Comparison of ENCODE assay signal across 18 cellular contexts in the genomic region with DNA sequence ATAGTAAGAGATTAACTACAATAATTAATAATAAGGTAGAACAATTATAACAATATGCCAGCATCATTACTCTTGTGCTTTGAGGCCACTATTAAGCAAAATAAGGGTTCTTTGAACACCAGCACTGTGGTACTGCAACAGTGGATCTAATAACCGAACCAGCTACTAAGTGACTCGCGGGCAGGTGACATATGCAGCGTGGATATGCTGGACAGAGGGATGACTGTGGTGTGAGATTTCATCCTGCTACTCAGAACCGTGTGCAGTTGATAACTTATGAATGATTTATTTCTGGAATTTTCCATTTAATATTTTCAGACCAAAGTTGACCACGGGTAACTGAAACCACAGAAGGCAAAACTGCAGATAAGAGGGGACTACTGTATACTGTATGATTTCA.
"Had no signal": no experiment of that assay in that cellular context is flagged by ENCODE, and none has a peak within 500 bp of the region (broad histone marks: within the 10 kb centered on the region; RNA-seq: fewer than 3 reads in every experiment).

No MANE protein-coding gene starts in this region.

- DNase-seq: activated CD4-positive, CD25-positive, alpha-beta regulatory T cell treated with anti-CD3 and anti-CD28 coated beads, Interleukin-2, amount 50 U/mL, for 72 hours; activated naive CD4-positive, alpha-beta T cell treated with Interleukin-2 at 50 U/mL for 16 hours; erythroblast; left ventricle myocardium inferior; mesenchymal stem cell; nucleus accumbens; right cardiac atrium; small intestine; stimulated activated CD4-positive, alpha-beta T cell treated with anti-CD3 and anti-CD28 coated beads, Interleukin-4, amount 100 ng/mL, for 24 hours; stimulated activated naive CD8-positive, alpha-beta T cell treated with anti-CD3 and anti-CD28 coated beads, Interleukin-15, Interleukin-2, amounts not matched to agents 100 U/mL and 50 U/mL, for 24 hours; transverse colon had no signal

- H3K4me3 ChIP-seq: ascending aorta, hepatocyte, left ventricle myocardium inferior, transverse colon, vagina had no signal

- H3K27ac ChIP-seq: ascending aorta, hepatocyte, left ventricle myocardium inferior, transverse colon, vagina had no signal

- H3K9me3 ChIP-seq: ascending aorta, left ventricle myocardium inferior, transverse colon, vagina had no signal

- ATAC-seq: activated T-helper 17 cell treated with anti-CD3 and anti-CD28 coated beads, Interleukin-2, amount 50 U/mL, for 72 hours; natural killer cell treated with Interleukin-12 subunit alpha and Interleukin-12 subunit beta and Interleukin-15 and Interleukin-18, amount 100 ng/mL, for 72 hours; right cardiac atrium; stimulated activated naive CD8-positive, alpha-beta T cell treated with anti-CD3 and anti-CD28 coated beads, Interleukin-15, Interleukin-2, amounts not matched to agents 100 U/mL and 50 U/mL, for 24 hours had no signal

- FAIRE-seq: bronchial epithelial cell, keratinocyte had no signal

- H3K36me3 ChIP-seq: ascending aorta, left ventricle myocardium inferior, transverse colon, vagina had no signal

- H3K4me1 ChIP-seq: ascending aorta, left ventricle myocardium inferior, transverse colon, vagina had no signal
